Comparison of ENCODE assay signal across 17 cellular contexts in the genomic region with DNA sequence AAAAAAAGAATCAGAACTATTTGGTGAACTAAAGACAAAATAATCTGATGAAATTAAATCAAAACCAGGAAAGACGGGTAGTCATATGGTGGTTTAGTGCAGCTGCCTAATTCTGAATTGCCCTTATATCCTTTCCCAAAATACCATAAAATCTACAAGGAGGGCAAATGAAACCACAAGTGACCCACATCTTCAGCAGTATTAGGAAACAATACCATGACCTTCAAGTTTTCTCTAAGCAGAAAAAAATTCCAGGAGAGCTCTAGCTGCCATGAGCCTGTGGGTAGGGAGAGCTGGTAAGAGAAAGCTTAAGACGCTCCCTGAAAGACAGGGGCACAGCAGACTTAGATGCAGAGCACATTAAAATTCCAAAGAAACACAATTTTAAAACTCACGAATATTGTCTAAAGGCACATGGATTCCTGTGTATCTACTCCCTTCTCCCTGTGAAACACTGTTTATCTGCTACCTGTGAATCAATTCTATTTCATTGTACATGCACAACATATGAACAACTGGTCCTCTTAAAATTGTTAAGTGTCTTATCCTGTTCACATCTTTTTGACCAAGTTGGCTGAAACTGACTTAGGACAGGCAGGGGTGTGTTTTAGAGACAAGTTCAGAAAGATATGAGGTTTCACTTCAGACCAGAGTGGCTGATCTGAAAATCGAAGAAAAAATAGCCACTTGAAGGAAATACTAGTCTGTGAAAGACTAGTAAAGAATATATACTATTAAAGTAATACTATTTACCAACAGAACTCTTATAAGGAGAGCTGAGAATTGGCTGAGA. TPM values are rescaled to one million over a fixed set of nuclear protein-coding genes. Genes with fewer than 3 reads are reported as not detected.
DNase-seq lines count a peak whose midpoint lies in the region; ATAC-seq, FAIRE-seq and TF ChIP-seq lines count a peak whose summit lies in the region.
"Had no signal": no experiment of that assay in that cellular context is flagged by ENCODE, and none has a peak within 500 bp of the region (broad histone marks: within the 10 kb centered on the region; RNA-seq: fewer than 3 reads in every experiment).

No MANE protein-coding gene starts in this region.

- CTCF ChIA-PET in CD8-positive, alpha-beta T cell (lab: Charles Lee): interaction anchor here (0.7 to 1.9 kb wide), 4 partner anchors 9 to 40 kb away, joined by 3 to 6 read pairs (median 4); no protein-coding TSS in a partner anchor
- CTCF ChIA-PET in K562 (lab: Yijun Ruan, JAX; ENCODE audit: low intra/inter-chr PET ratio): no interaction called here

- no peak overlapping the region for H3K4me3 ChIP-seq in CD8-positive, alpha-beta T cell (ENCODE audit: low read depth, low read length)
- H3K4me3 ChIP-seq in K562 (no peak overlapping the region), mucosa of descending colon (no peak overlapping the region)
- H3K4me3 ChIP-seq: pancreas had no signal

- no peak for FAIRE-seq in K562 (lab: Jason Lieb, UNC)
- FAIRE-seq: H54, pancreas had no signal

- peaks cover 69% of the 10 kb centered on the region for H3K36me3 Mint-ChIP-seq in CD8-positive, alpha-beta T cell

- H3K9ac ChIP-seq in K562 (ENCODE audit: insufficient read depth in 1 of 2, low read depth in 2 of 2, low read length in 2 of 2): no peak overlapping the region; a peak in 1 of 4 replicates

- peaks cover 63% of the 10 kb centered on the region for H3K4me1 Mint-ChIP-seq in CD8-positive, alpha-beta T cell (ENCODE audit: low read depth)

- intact Hi-C loops in CD8-positive, alpha-beta T cell (cut with DNase I, micrococcal nuclease): no loop called here
- intact Hi-C loops in K562 (cut with micrococcal nuclease) (no loop called here), mucosa of descending colon (cut with DNase I, micrococcal nuclease) (no loop called here)

- no peak for TF ChIP-seq RAD21 in K562 (CRISPR knock-in tag; conservative IDR thresholded peaks at IDR 0.05 in 1 of 2, IDR thresholded peaks at IDR 0.05 in 1 of 2)

- no peaks in the 10 kb centered on the region for H3K9me3 Mint-ChIP-seq in CD8-positive, alpha-beta T cell

- peaks cover 56% of the 10 kb centered on the region for H3K79me2 ChIP-seq in K562 (ENCODE audit: control insufficient read depth, insufficient read depth, low read length)

- H3K27me3 ChIP-seq in CD8-positive, alpha-beta T cell (ENCODE audit: insufficient read depth, low read length): no peaks in the 10 kb centered on the region
- H3K27me3 ChIP-seq in K562 (ENCODE audit: control insufficient read depth in 2 of 2, insufficient read depth in 2 of 2, low read length in 2 of 2): no peaks in the 10 kb centered on the region
- H3K27me3 ChIP-seq: pancreas had no signal

- no peak overlapping the region for H3K4me3 Mint-ChIP-seq in CD8-positive, alpha-beta T cell

- no peak for TF ChIP-seq CTCF in CD8-positive, alpha-beta T cell (IDR thresholded peaks at IDR 0.05)
- no peak for TF ChIP-seq CTCF in K562 (IDR thresholded peaks at IDR 0.05 in 2 of 3, conservative IDR thresholded peaks at IDR 0.05 in 1 of 3; ENCODE audit: insufficient read depth in 2 of 3, low read depth in 1 of 3, low read length in 3 of 3)
- no peak for TF ChIP-seq CTCF in mucosa of descending colon (IDR thresholded peaks at IDR 0.05)

- 56% methylated on average over 4 of the region's 4 CpGs for WGBS in K562 (ENCODE audit: insufficient coverage, low coverage, missing lambda C conversion rate)

- no peak for TF ChIP-seq POLR2A in K562 (conservative IDR thresholded peaks at IDR 0.05)

- no peaks in the 10 kb centered on the region for H4K20me1 ChIP-seq in K562 (replicated peaks; ENCODE audit: control insufficient read depth, insufficient read depth, low read length)

- H3K36me3 ChIP-seq in CD8-positive, alpha-beta T cell (ENCODE audit: insufficient read depth, low read length): peaks cover 24% of the 10 kb centered on the region
- peaks cover 75% of the 10 kb centered on the region for H3K36me3 ChIP-seq in K562 (ENCODE audit: control insufficient read depth, insufficient read depth, low read length)
- no peaks in the 10 kb centered on the region for H3K36me3 ChIP-seq in mucosa of descending colon (ENCODE audit: low read depth)

- H3K9me3 ChIP-seq in CD8-positive, alpha-beta T cell (ENCODE audit: low read length): no peaks in the 10 kb centered on the region
- H3K9me3 ChIP-seq in K562 (replicated peaks; ENCODE audit: control insufficient read depth, insufficient read depth, low read depth, low read length) (no peaks in the 10 kb centered on the region), mucosa of descending colon (no peaks in the 10 kb centered on the region)
- H3K9me3 ChIP-seq: pancreas had no signal

- no peak overlapping the region for H3K4me2 ChIP-seq in K562 (ENCODE audit: insufficient read depth, low read length)

- no peak for ATAC-seq in CD8-positive, alpha-beta T cell
- ATAC-seq in GM18519 (IDR thresholded peaks at IDR 0.05; ENCODE audit: low FRiP score, unreplicated experiment) (peak; percentile 28), HG02885 (IDR thresholded peaks at IDR 0.05; ENCODE audit: poor library complexity, unreplicated experiment) (peak; percentile 51), K562 (0 out of 3 replicates have a peak, but pooled peaks have one; percentile 9), mucosa of descending colon (no peak), HG02938 (IDR thresholded peaks at IDR 0.05; ENCODE audit: unreplicated experiment) (no peak)
- ATAC-seq: left ventricle myocardium superior, pancreas had no signal

- H3K27me3 Mint-ChIP-seq in CD8-positive, alpha-beta T cell (ENCODE audit: low read depth): no peaks in the 10 kb centered on the region

- DNase-seq in CD8-positive, alpha-beta T cell: no peak
- DNase-seq in K562 (ENCODE audit: extremely low read depth in 1 of 4, low spot score in 3 of 4): peak in 2 of 4 experiments; percentile 12 to 37
- DNase-seq in islet precursor cell: no peak
- DNase-seq in mucosa of descending colon: no peak
- no peak for DNase-seq in CD1c-positive myeloid dendritic cell (ENCODE audit: extremely low spot score)
- DNase-seq: activated CD4-positive, alpha-beta T cell treated with anti-CD3 and anti-CD28 coated beads for 48 hours; amygdala; COR-L47; left ventricle myocardium superior; NCI-H510A treated with DMSO at 0.1 percent for 48 hours; pancreas; SIG-M5 had no signal

- H3K4me1 ChIP-seq in CD8-positive, alpha-beta T cell (ENCODE audit: insufficient read depth, low read length): peaks cover 38% of the 10 kb centered on the region
- H3K4me1 ChIP-seq in K562 (replicated peaks in 1 of 2; ENCODE audit: control insufficient read depth in 2 of 2, insufficient read depth in 2 of 2, low read length in 2 of 2): peaks cover 10 to 37% of the 10 kb centered on the region in 2 experiments
- H3K4me1 ChIP-seq in mucosa of descending colon (ENCODE audit: low read depth): no peaks in the 10 kb centered on the region
- H3K4me1 ChIP-seq: pancreas had no signal

- POLR2A ChIA-PET in CD8-positive, alpha-beta T cell (lab: Charles Lee): no interaction called here
- POLR2A ChIA-PET in K562 (lab: Yijun Ruan, JAX): interaction anchor here (1.5 to 2.4 kb wide), 2 partner anchors 9 to 12 kb away, joined by 3 to 9 read pairs; no protein-coding TSS in a partner anchor

- TF ChIP-seq EP300 in K562 (IDR thresholded peaks at IDR 0.05; ENCODE audit: low read length): no peak

- H3K27ac Mint-ChIP-seq in CD8-positive, alpha-beta T cell: peak overlapping the region; percentile 73

- in situ Hi-C loops in K562 (cut with MboI): no loop called here

- no peak overlapping the region for H2AFZ ChIP-seq in K562 (ENCODE audit: low read depth, low read length)

- no TSS peak for BruUV-seq in K562 (replicated peaks; lab: Mats Ljungman, UMichigan)

- H3K27ac ChIP-seq in CD8-positive, alpha-beta T cell (ENCODE audit: low read depth, low read length): no peak overlapping the region
- H3K27ac ChIP-seq in K562 (ENCODE audit: extremely low read depth, low read depth, low read length): peak overlapping the region; percentile 8; the same call in 1 of the 3 replicates
- H3K27ac ChIP-seq: HL-60, pancreas had no signal

- no peaks in the 10 kb centered on the region for H3K9me1 ChIP-seq in K562 (ENCODE audit: control insufficient read depth, insufficient read depth, low read length)

TF ChIP-seq in K562, 482 proteins besides CTCF, POLR2A, EP300 and RAD21 (continues in another document):
- TF ChIP-seq TAF15 (IDR thresholded peaks at IDR 0.05; ENCODE audit: low read depth, low read length): no peak

RNA-seq across cellular contexts. Expression of a gene that starts 14.2 kb away (rescaled TPM):
- 100 to 1,000 TPM; 185 to 191 TPM for total RNA-seq in CD8-positive, alpha-beta T cell
- total RNA-seq in K562 (2011; cell fraction: chromatin; rRNA removed; ENCODE audit: low replicate concordance): 34.0 and 115 TPM in 2 replicates
- 12.7 and 17.1 TPM in 2 replicates for total RNA-seq in K562 (2011; cell fraction: nucleolus; rRNA removed)
- total RNA-seq in K562 (2011; cell fraction: nucleoplasm; rRNA removed): 35.8 and 53.4 TPM in 2 replicates
- total RNA-seq in K562 (2014; rRNA removed) (5.8 and 8.5 TPM in 2 replicates), K562 (2014; rRNA removed; fragmentation: Illumina TruSeq; extraction: Trizol) (14.7 and 16.0 TPM in 2 replicates), K562 (2015; rRNA removed; fragmentation: Illumina TruSeq; extraction: Trizol) (7.4 and 8.6 TPM in 2 replicates), K562 (2021) (12.4 and 14.9 TPM in 2 replicates), mucosa of descending colon (10 to 100 TPM; 26.8 to 35.6 (median 31.1) TPM)
- polyA plus RNA-seq in K562 (2011; rRNA removed) (19.2 and 23.0 TPM in 2 replicates), K562 (2014; fragmentation: Illumina TruSeq; extraction: Trizol) (7.4 and 8.6 TPM in 2 replicates), K562 (2014; fragmentation: Nextera tagmentation; extraction: Ambion mirVana) (1 to 10 TPM; 3.3 to 4.2 TPM), K562 (2014; rRNA removed) (8.6 and 12.5 TPM in 2 replicates)
- polyA plus RNA-seq in K562 (2011; cell fraction: cytosol; rRNA removed): 3.2 and 10.2 TPM in 2 replicates
- polyA plus RNA-seq in K562 (2011; cell fraction: nucleus; rRNA removed): 32.5 and 69.6 TPM in 2 replicates
- 6.4 and 11.6 TPM in 2 replicates for polyA plus RNA-seq in K562 (2012)
- polyA minus RNA-seq in K562 (2011; rRNA and poly(A)+ RNA removed): 25.3 and 39.7 TPM in 2 replicates
- 5.0 and 8.5 TPM in 2 replicates for polyA minus RNA-seq in K562 (2011; cell fraction: cytosol; rRNA and poly(A)+ RNA removed)
- polyA minus RNA-seq in K562 (2011; cell fraction: nucleus; rRNA and poly(A)+ RNA removed): 15.9 and 42.7 TPM in 2 replicates

Comparison
In these comparisons a context has a peak if more than half of its experiments do, and no peak if none do; other contexts are left out.
1. ATAC-seq: peak in GM18519 (single experiment), HG02885 (single experiment) and K562 (single experiment); none in CD8-positive, alpha-beta T cell (single experiment), mucosa of descending colon (single experiment) and HG02938 (single experiment).